Comparison of ENCODE assay signal across 8 cellular contexts in genomic region chr19:48997972-48998371, GRCh38. TPM values are rescaled to one million over a fixed set of nuclear protein-coding genes. Genes with fewer than 3 reads are reported as not detected.
A peak's percentile ranks its signal among the peaks of the same experiment; 100 is the strongest.
DNase-seq lines count a peak whose midpoint lies in the region; ATAC-seq, FAIRE-seq and TF ChIP-seq lines count a peak whose summit lies in the region.

No MANE protein-coding gene starts in this region.

- TF ChIP-seq CTCF in 22Rv1 (IDR thresholded peaks at IDR 0.05) = peak; percentile 79
- TF ChIP-seq CTCF in keratinocyte (optimal IDR thresholded peaks at IDR 0.05 in 1 of 3, IDR thresholded peaks at IDR 0.05 in 1 of 3, conservative IDR thresholded peaks at IDR 0.05 in 1 of 3; ENCODE audit: extremely low read depth in 1 of 3, insufficient read depth in 2 of 3, low read length in 3 of 3) = peak; percentile 60 to 72 (median 71)

- dilution Hi-C loops in keratinocyte (cut with MboI; ENCODE audit: extremely low pct_ligation_motif_present, low sequenced_read_pairs) = no loop called here

- DNase-seq in GDM1 (lab: John Stamatoyannopoulos, UW) = peak; percentile 42
- DNase-seq in NCI-H748 treated with DMSO at 0.1 percent for 48 hours (lab: John Stamatoyannopoulos, UW) = peak; percentile 25
- peak; percentile 15 for DNase-seq in activated effector memory CD4-positive, alpha-beta T cell treated with Interleukin-2 at 50 U/mL for 16 hours
- DNase-seq in keratinocyte (ENCODE audit: low read depth, low spot score) = no peak
- DNase-seq in hepatic stellate cell (ENCODE audit: low spot score) = no peak

- H3K4me3 ChIP-seq in keratinocyte (ENCODE audit: control insufficient read depth in 2 of 3, extremely low read depth in 1 of 3, insufficient read depth in 2 of 3, low read depth in 1 of 3, low read length in 3 of 3) = no peak overlapping the region

- H3K27ac ChIP-seq in 22Rv1 (no peak overlapping the region), keratinocyte (ENCODE audit: control insufficient read depth, insufficient read depth, low read length) (no peak overlapping the region)

- no peak for FAIRE-seq in keratinocyte (lab: Jason Lieb, UNC)

- H3K9me3 ChIP-seq in keratinocyte (ENCODE audit: control insufficient read depth, low read depth, low read length) = no peaks in the 10 kb centered on the region

- no peak overlapping the region for H2AFZ ChIP-seq in keratinocyte (ENCODE audit: control insufficient read depth, low read length)

- ATAC-seq in GM18502 (IDR thresholded peaks at IDR 0.05; ENCODE audit: poor library complexity, unreplicated experiment) (no peak), GM18858 (IDR thresholded peaks at IDR 0.05; ENCODE audit: unreplicated experiment) (no peak)

- H3K4me1 ChIP-seq in keratinocyte (ENCODE audit: control insufficient read depth, extremely low read depth, insufficient read depth, low read length) = peaks cover 11% of the 10 kb centered on the region

- peaks cover 6 to 16% of the 10 kb centered on the region in 2 experiments for H3K36me3 ChIP-seq in keratinocyte (ENCODE audit: control insufficient read depth in 2 of 2, extremely low read depth in 1 of 2, insufficient read depth in 2 of 2, low read length in 2 of 2)

- H3K4me2 ChIP-seq in keratinocyte (ENCODE audit: control insufficient read depth, extremely low read depth, insufficient read depth, low read depth, low read length) = no peak overlapping the region

- no peak overlapping the region for H3K9ac ChIP-seq in keratinocyte (ENCODE audit: control insufficient read depth, extremely low read depth, insufficient read depth, low read length)

- peaks cover 3% of the 10 kb centered on the region for H3K9me1 ChIP-seq in keratinocyte (ENCODE audit: control insufficient read depth, extremely low read depth, insufficient read depth, low read length)

- H3K27me3 ChIP-seq in keratinocyte (ENCODE audit: control insufficient read depth, extremely low read depth, insufficient read depth, low read length) = no peaks in the 10 kb centered on the region

- H3K79me2 ChIP-seq in keratinocyte (ENCODE audit: control insufficient read depth, insufficient read depth, low read length) = peaks cover 47% of the 10 kb centered on the region

- H4K20me1 ChIP-seq in keratinocyte (ENCODE audit: control insufficient read depth, extremely low read depth, insufficient read depth, low read length) = no peaks in the 10 kb centered on the region

RNA-seq across cellular contexts. Expression of gene RUVBL2, which starts 4.3 kb away (rescaled TPM):
- 126 to 162 TPM (median 141 TPM) in 3 replicates for polyA plus RNA-seq in keratinocyte
- 28.2 TPM for polyA plus RNA-seq in keratinocyte (2011; ENCODE audit: low read depth)
- 91.6 and 163 TPM in 2 replicates for polyA plus RNA-seq in keratinocyte (2011; cell fraction: cytosol; rRNA removed)
- 126 and 149 TPM in 2 replicates for polyA plus RNA-seq in keratinocyte (2011; cell fraction: nucleus; rRNA removed)
- polyA plus RNA-seq in keratinocyte (2012; ENCODE audit: low replicate concordance) = 75.4 and 158 TPM in 2 replicates
- polyA minus RNA-seq in keratinocyte = 166 to 233 TPM (median 170 TPM) in 3 replicates
- polyA minus RNA-seq in keratinocyte (2011; cell fraction: cytosol; rRNA and poly(A)+ RNA removed) = 272 TPM
- polyA minus RNA-seq in keratinocyte (2011; cell fraction: nucleus; rRNA and poly(A)+ RNA removed) = 83.7 and 91.4 TPM in 2 replicates

RNA-seq across cellular contexts. Expression of gene GYS1, which starts 4.9 kb away (rescaled TPM):
- polyA plus RNA-seq in keratinocyte = 46.5 to 61.9 TPM (median 58.6 TPM) in 3 replicates
- 27.3 TPM for polyA plus RNA-seq in keratinocyte (2011; ENCODE audit: low read depth)
- 39.9 and 44.0 TPM in 2 replicates for polyA plus RNA-seq in keratinocyte (2011; cell fraction: cytosol; rRNA removed)
- polyA plus RNA-seq in keratinocyte (2011; cell fraction: nucleus; rRNA removed) = 130 and 163 TPM in 2 replicates
- 17.9 and 57.2 TPM in 2 replicates for polyA plus RNA-seq in keratinocyte (2012; ENCODE audit: low replicate concordance)
- polyA minus RNA-seq in keratinocyte = 74.6 to 124 TPM (median 90.1 TPM) in 3 replicates
- 60.8 TPM for polyA minus RNA-seq in keratinocyte (2011; cell fraction: cytosol; rRNA and poly(A)+ RNA removed)
- polyA minus RNA-seq in keratinocyte (2011; cell fraction: nucleus; rRNA and poly(A)+ RNA removed) = 75.0 and 94.8 TPM in 2 replicates

RNA-seq across cellular contexts. Expression of gene LHB, which starts 18.9 kb away (rescaled TPM):
- polyA plus RNA-seq in keratinocyte = 0.33 to 0.44 TPM in 2 of 3 replicates, not detected in the other
- not detected for polyA plus RNA-seq in keratinocyte (2011; ENCODE audit: low read depth)
- not detected in 2 replicates for polyA plus RNA-seq in keratinocyte (2011; cell fraction: cytosol; rRNA removed)
- 0.96 and 2.1 TPM in 2 replicates for polyA plus RNA-seq in keratinocyte (2011; cell fraction: nucleus; rRNA removed)
- polyA plus RNA-seq in keratinocyte (2012; ENCODE audit: low replicate concordance) = 0.37 and 0.73 TPM in 2 replicates
- not detected in 3 replicates for polyA minus RNA-seq in keratinocyte
- not detected for polyA minus RNA-seq in keratinocyte (2011; cell fraction: cytosol; rRNA and poly(A)+ RNA removed)
- polyA minus RNA-seq in keratinocyte (2011; cell fraction: nucleus; rRNA and poly(A)+ RNA removed) = not detected in 2 replicates

RNA-seq across cellular contexts. Expression of gene CGB3, which starts 26.2 kb away (rescaled TPM):
- polyA plus RNA-seq in keratinocyte = not detected in 3 replicates
- polyA plus RNA-seq in keratinocyte (2011; ENCODE audit: low read depth) = not detected
- not detected in 2 replicates for polyA plus RNA-seq in keratinocyte (2011; cell fraction: cytosol; rRNA removed)
- not detected in 2 replicates for polyA plus RNA-seq in keratinocyte (2011; cell fraction: nucleus; rRNA removed)
- polyA plus RNA-seq in keratinocyte (2012; ENCODE audit: low replicate concordance) = 0.21 TPM in 1 of 2 replicates, not detected in the other
- not detected in 3 replicates for polyA minus RNA-seq in keratinocyte
- polyA minus RNA-seq in keratinocyte (2011; cell fraction: cytosol; rRNA and poly(A)+ RNA removed) = not detected
- polyA minus RNA-seq in keratinocyte (2011; cell fraction: nucleus; rRNA and poly(A)+ RNA removed) = not detected in 2 replicates

RNA-seq across cellular contexts. Expression of gene FTL, which starts 32.9 kb away (rescaled TPM):
- polyA plus RNA-seq in keratinocyte = 805 to 2,115 TPM (median 838 TPM) in 3 replicates
- polyA plus RNA-seq in keratinocyte (2011; ENCODE audit: low read depth) = 955 TPM
- polyA plus RNA-seq in keratinocyte (2011; cell fraction: cytosol; rRNA removed) = 1,945 and 3,116 TPM in 2 replicates
- polyA plus RNA-seq in keratinocyte (2011; cell fraction: nucleus; rRNA removed) = 414 and 529 TPM in 2 replicates
- polyA plus RNA-seq in keratinocyte (2012; ENCODE audit: low replicate concordance) = 1,829 and 5,588 TPM in 2 replicates
- 671 to 2,015 TPM (median 1,268 TPM) in 3 replicates for polyA minus RNA-seq in keratinocyte
- 940 TPM for polyA minus RNA-seq in keratinocyte (2011; cell fraction: cytosol; rRNA and poly(A)+ RNA removed)
- 167 and 210 TPM in 2 replicates for polyA minus RNA-seq in keratinocyte (2011; cell fraction: nucleus; rRNA and poly(A)+ RNA removed)

Comparison
In these comparisons a context has a peak if more than half of its experiments do, and no peak if none do; other contexts are left out.
1. DNase-seq: peak in GDM1 (single experiment), NCI-H748 treated with DMSO at 0.1 percent for 48 hours (single experiment) and activated effector memory CD4-positive, alpha-beta T cell treated with Interleukin-2 at 50 U/mL for 16 hours (single experiment); none in keratinocyte (single experiment) and hepatic stellate cell (single experiment).